Comparison of ENCODE assay signal across 9 cellular contexts in the genomic region with DNA sequence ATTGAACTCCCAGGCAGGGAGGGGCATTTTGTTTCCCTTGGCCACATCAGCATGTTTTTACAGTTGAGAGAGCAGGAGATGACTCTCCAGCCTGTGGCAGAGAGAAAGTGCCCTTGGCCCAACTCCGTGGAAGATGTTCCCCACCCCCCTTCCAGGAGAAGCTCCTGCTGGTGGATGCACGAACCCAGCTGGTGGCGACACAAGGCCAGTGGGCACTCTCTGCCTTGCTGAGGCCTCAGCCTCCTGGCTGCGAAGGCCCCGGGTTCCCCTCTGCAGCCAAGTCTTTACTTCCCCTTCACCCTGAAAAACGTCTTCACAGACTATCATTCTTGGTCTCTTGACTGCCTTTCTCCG.
DNase-seq lines count a peak whose midpoint lies in the region; ATAC-seq and TF ChIP-seq lines count a peak whose summit lies in the region.
"Had no signal": no experiment of that assay in that cellular context is flagged by ENCODE, and none has a peak within 500 bp of the region (broad histone marks: within the 10 kb centered on the region; RNA-seq: fewer than 3 reads in every experiment).

No MANE protein-coding gene starts in this region.

- no peak overlapping the region for H3K4me3 ChIP-seq in Karpas-422 (ENCODE audit: low read length)
- H3K4me3 ChIP-seq in kidney epithelial cell (ENCODE audit: low read depth, low read length), result no peak overlapping the region
- H3K4me3 ChIP-seq in upper lobe of left lung, result no peak overlapping the region
- H3K4me3 ChIP-seq: psoas muscle had no signal

- no peak for TF ChIP-seq POLR2A in upper lobe of left lung (IDR thresholded peaks at IDR 0.05)

- H3K4me1 Mint-ChIP-seq in activated T-cell treated with anti-CD3 and anti-CD28 coated beads, Interleukin-2, amount 50 U/mL, for 72 hours (ENCODE audit: low read depth), result peaks cover 10% of the 10 kb centered on the region

- DNase-seq in Karpas-422, result peak; percentile 28
- DNase-seq in astrocyte of the hippocampus (ENCODE audit: low read depth, low spot score), result peak; percentile 38
- DNase-seq in kidney epithelial cell (ENCODE audit: low read depth), result peak; percentile 44
- peak; percentile 36 to 52 for DNase-seq in upper lobe of left lung
- no peak for DNase-seq in activated T-cell treated with anti-CD3 and anti-CD28 coated beads, Interleukin-2, amount 50 U/mL, for 72 hours
- DNase-seq in stimulated activated naive CD4-positive, alpha-beta T cell (lab: John Stamatoyannopoulos, UW), result no peak
- no peak for DNase-seq in NCI-H2196 treated with DMSO at 0.1 percent for 48 hours (lab: John Stamatoyannopoulos, UW; ENCODE audit: unreplicated experiment)
- DNase-seq: NCI-H1694 treated with DMSO at 0.1 percent for 48 hours had no signal

- H2AFZ ChIP-seq in Karpas-422 (ENCODE audit: low read length), result no peak overlapping the region

- no peaks in the 10 kb centered on the region for H3K9me2 ChIP-seq in Karpas-422 (replicated peaks; ENCODE audit: insufficient read depth, low read length)

- TF ChIP-seq EP300 in upper lobe of left lung (IDR thresholded peaks at IDR 0.05), result no peak

- H3K9ac ChIP-seq in Karpas-422 (ENCODE audit: low read length), result no peak overlapping the region

- H3K9me3 Mint-ChIP-seq in activated T-cell treated with anti-CD3 and anti-CD28 coated beads, Interleukin-2, amount 50 U/mL, for 72 hours, result no peaks in the 10 kb centered on the region

- no peaks in the 10 kb centered on the region for H4K20me1 ChIP-seq in Karpas-422 (ENCODE audit: insufficient read depth, low read depth, low read length)

- H3K79me2 ChIP-seq in Karpas-422 (ENCODE audit: low read length), result no peaks in the 10 kb centered on the region

- H3K27ac Mint-ChIP-seq in activated T-cell treated with anti-CD3 and anti-CD28 coated beads, Interleukin-2, amount 50 U/mL, for 72 hours, result no peak overlapping the region

- H3K27me3 Mint-ChIP-seq in activated T-cell treated with anti-CD3 and anti-CD28 coated beads, Interleukin-2, amount 50 U/mL, for 72 hours (ENCODE audit: low read depth), result peaks cover 17% of the 10 kb centered on the region

- H3K4me1 ChIP-seq in Karpas-422 (ENCODE audit: low read length) (no peaks in the 10 kb centered on the region), upper lobe of left lung (peaks cover 6 to 18% (median 16%) of the 10 kb centered on the region in 4 donors)

- WGBS in upper lobe of left lung, 2 donors, result 40 to 75% methylated on average over 7 of the region's 7 CpGs

- ATAC-seq in upper lobe of left lung (ENCODE audit: low FRiP score in 2 of 2), result peak in 1 of 2 donors; percentile 61
- no peak for ATAC-seq in activated T-cell treated with anti-CD3 and anti-CD28 coated beads, Interleukin-2, amount 50 U/mL, for 72 hours (replicated peaks in 1 of 2)

- H3K36me3 ChIP-seq in Karpas-422 (ENCODE audit: insufficient read depth, low read length) (no peaks in the 10 kb centered on the region), kidney epithelial cell (ENCODE audit: control insufficient read depth, insufficient read depth, low read length) (no peaks in the 10 kb centered on the region), upper lobe of left lung (no peaks in the 10 kb centered on the region)

- H3K4me2 ChIP-seq in Karpas-422 (ENCODE audit: low read depth, low read length, poor library complexity, severe bottlenecking), result no peak overlapping the region

- no peaks in the 10 kb centered on the region for H3K27me3 ChIP-seq in Karpas-422 (ENCODE audit: low read length)
- H3K27me3 ChIP-seq in kidney epithelial cell (ENCODE audit: control insufficient read depth, insufficient read depth, low read length), result no peaks in the 10 kb centered on the region
- no peaks in the 10 kb centered on the region for H3K27me3 ChIP-seq in upper lobe of left lung

- no peak overlapping the region for H3K4me3 Mint-ChIP-seq in activated T-cell treated with anti-CD3 and anti-CD28 coated beads, Interleukin-2, amount 50 U/mL, for 72 hours

- no peaks in the 10 kb centered on the region for H3K9me3 ChIP-seq in Karpas-422 (ENCODE audit: low read length)
- no peaks in the 10 kb centered on the region for H3K9me3 ChIP-seq in upper lobe of left lung
- H3K9me3 ChIP-seq: psoas muscle had no signal

- TF ChIP-seq CTCF in kidney epithelial cell (IDR thresholded peaks at IDR 0.05; ENCODE audit: insufficient read depth, low read length, poor library complexity, severe bottlenecking) (no peak), upper lobe of left lung (IDR thresholded peaks at IDR 0.05) (no peak)

- no peak overlapping the region for H3K27ac ChIP-seq in Karpas-422 (ENCODE audit: low read length)
- peak overlapping the region; percentile 47 to 79 (median 74) for H3K27ac ChIP-seq in upper lobe of left lung
- H3K27ac ChIP-seq: psoas muscle had no signal

- no peaks in the 10 kb centered on the region for H3K36me3 Mint-ChIP-seq in activated T-cell treated with anti-CD3 and anti-CD28 coated beads, Interleukin-2, amount 50 U/mL, for 72 hours (ENCODE audit: insufficient read depth in 2 of 2)

Comparison
In these comparisons a context has a peak if more than half of its experiments do, and no peak if none do; other contexts are left out.
1. DNase-seq: peak in Karpas-422 (single experiment), astrocyte of the hippocampus (single experiment), kidney epithelial cell (single experiment) and upper lobe of left lung (2 of 2); none in activated T-cell treated with anti-CD3 and anti-CD28 coated beads, Interleukin-2, amount 50 U/mL, for 72 hours (0 of 2), stimulated activated naive CD4-positive, alpha-beta T cell (0 of 6) and NCI-H2196 treated with DMSO at 0.1 percent for 48 hours (single experiment).